Comparison of ENCODE assay signal across 1 cellular context in the genomic region with DNA sequence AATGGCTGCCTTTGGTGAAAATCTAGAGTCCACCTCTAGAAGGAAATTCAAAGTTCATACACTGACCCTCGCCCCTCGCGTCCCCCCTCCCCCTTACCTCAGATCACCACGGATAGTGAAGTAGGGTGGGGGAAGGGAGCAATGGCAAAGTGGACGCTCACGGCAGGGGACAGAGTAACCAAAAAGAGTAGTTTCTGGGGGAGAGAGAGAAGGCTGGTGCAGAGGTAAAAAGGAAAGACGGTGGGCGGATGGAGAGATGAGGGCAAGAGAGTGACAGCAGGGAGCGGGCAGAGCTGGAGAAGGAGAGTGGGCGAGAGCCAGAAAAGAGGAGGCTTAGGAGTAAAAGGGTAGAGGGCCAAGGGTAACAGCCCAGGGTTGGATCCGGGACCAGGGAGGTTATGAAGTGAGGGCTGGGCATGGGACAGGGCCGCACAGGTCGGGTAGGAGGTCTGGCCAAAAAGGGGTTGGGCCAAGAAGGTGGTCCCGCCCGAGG.
TF ChIP-seq lines count a peak whose summit lies in the region.

No MANE protein-coding gene starts in this region.

TF ChIP-seq in GM12878, 131 proteins besides CTCF, POLR2A, EP300 and RAD21 (continued from another document):
- TF ChIP-seq, protein P1, sequence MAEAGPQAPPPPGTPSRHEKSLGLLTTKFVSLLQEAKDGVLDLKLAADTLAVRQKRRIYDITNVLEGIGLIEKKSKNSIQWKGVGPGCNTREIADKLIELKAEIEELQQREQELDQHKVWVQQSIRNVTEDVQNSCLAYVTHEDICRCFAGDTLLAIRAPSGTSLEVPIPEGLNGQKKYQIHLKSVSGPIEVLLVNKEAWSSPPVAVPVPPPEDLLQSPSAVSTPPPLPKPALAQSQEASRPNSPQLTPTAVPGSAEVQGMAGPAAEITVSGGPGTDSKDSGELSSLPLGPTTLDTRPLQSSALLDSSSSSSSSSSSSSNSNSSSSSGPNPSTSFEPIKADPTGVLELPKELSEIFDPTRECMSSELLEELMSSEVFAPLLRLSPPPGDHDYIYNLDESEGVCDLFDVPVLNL (IDR thresholded peaks at IDR 0.05; ENCODE audit: low read depth, low read length) = no peak
- TF ChIP-seq LARP7 (IDR thresholded peaks at IDR 0.05) (peak; percentile 57), ZZZ3 (IDR thresholded peaks at IDR 0.05; ENCODE audit: control insufficient read depth, insufficient read length, low read depth) (no peak), RB1 (IDR thresholded peaks at IDR 0.05; ENCODE audit: borderline replicate concordance) (0 out of 2 replicates have a peak, but pooled peaks have one; percentile 38), MEF2A (IDR thresholded peaks at IDR 0.05; ENCODE audit: insufficient read depth, low read depth, low read length) (no peak), ASH2L (IDR thresholded peaks at IDR 0.05; ENCODE audit: borderline replicate concordance, low read depth) (no peak), NRF1 (conservative IDR thresholded peaks at IDR 0.05; ENCODE audit: low read depth, low read length) (no peak), JUNB (IDR thresholded peaks at IDR 0.05) (no peak), ETV6 (conservative IDR thresholded peaks at IDR 0.05 in 1 of 2, IDR thresholded peaks at IDR 0.05 in 1 of 2; ENCODE audit: borderline replicate concordance in 1 of 2, low read depth in 1 of 2) (no peak), NBN (IDR thresholded peaks at IDR 0.05) (peak; percentile 43; the same call in 1 of the 2 replicates), GATAD2B (conservative IDR thresholded peaks at IDR 0.05; ENCODE audit: low read depth) (0 out of 2 replicates have a peak, but pooled peaks have one; percentile 42)
- TF ChIP-seq, protein P2, sequence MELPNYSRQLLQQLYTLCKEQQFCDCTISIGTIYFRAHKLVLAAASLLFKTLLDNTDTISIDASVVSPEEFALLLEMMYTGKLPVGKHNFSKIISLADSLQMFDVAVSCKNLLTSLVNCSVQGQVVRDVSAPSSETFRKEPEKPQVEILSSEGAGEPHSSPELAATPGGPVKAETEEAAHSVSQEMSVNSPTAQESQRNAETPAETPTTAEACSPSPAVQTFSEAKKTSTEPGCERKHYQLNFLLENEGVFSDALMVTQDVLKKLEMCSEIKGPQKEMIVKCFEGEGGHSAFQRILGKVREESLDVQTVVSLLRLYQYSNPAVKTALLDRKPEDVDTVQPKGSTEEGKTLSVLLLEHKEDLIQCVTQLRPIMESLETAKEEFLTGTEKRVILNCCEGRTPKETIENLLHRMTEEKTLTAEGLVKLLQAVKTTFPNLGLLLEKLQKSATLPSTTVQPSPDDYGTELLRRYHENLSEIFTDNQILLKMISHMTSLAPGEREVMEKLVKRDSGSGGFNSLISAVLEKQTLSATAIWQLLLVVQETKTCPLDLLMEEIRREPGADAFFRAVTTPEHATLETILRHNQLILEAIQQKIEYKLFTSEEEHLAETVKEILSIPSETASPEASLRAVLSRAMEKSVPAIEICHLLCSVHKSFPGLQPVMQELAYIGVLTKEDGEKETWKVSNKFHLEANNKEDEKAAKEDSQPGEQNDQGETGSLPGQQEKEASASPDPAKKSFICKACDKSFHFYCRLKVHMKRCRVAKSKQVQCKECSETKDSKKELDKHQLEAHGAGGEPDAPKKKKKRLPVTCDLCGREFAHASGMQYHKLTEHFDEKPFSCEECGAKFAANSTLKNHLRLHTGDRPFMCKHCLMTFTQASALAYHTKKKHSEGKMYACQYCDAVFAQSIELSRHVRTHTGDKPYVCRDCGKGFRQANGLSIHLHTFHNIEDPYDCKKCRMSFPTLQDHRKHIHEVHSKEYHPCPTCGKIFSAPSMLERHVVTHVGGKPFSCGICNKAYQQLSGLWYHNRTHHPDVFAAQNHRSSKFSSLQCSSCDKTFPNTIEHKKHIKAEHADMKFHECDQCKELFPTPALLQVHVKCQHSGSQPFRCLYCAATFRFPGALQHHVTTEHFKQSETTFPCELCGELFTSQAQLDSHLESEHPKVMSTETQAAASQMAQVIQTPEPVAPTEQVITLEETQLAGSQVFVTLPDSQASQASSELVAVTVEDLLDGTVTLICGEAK (IDR thresholded peaks at IDR 0.05; ENCODE audit: borderline replicate concordance) = no peak
- TF ChIP-seq, protein P3, sequence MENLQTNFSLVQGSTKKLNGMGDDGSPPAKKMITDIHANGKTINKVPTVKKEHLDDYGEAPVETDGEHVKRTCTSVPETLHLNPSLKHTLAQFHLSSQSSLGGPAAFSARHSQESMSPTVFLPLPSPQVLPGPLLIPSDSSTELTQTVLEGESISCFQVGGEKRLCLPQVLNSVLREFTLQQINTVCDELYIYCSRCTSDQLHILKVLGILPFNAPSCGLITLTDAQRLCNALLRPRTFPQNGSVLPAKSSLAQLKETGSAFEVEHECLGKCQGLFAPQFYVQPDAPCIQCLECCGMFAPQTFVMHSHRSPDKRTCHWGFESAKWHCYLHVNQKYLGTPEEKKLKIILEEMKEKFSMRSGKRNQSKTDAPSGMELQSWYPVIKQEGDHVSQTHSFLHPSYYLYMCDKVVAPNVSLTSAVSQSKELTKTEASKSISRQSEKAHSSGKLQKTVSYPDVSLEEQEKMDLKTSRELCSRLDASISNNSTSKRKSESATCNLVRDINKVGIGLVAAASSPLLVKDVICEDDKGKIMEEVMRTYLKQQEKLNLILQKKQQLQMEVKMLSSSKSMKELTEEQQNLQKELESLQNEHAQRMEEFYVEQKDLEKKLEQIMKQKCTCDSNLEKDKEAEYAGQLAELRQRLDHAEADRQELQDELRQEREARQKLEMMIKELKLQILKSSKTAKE (IDR thresholded peaks at IDR 0.05; ENCODE audit: low read depth, poor library complexity, severe bottlenecking) = no peak
- TF ChIP-seq, protein P4, sequence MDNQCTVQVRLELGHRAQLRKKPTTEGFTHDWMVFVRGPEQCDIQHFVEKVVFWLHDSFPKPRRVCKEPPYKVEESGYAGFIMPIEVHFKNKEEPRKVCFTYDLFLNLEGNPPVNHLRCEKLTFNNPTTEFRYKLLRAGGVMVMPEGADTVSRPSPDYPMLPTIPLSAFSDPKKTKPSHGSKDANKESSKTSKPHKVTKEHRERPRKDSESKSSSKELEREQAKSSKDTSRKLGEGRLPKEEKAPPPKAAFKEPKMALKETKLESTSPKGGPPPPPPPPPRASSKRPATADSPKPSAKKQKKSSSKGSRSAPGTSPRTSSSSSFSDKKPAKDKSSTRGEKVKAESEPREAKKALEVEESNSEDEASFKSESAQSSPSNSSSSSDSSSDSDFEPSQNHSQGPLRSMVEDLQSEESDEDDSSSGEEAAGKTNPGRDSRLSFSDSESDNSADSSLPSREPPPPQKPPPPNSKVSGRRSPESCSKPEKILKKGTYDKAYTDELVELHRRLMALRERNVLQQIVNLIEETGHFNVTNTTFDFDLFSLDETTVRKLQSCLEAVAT (IDR thresholded peaks at IDR 0.05) = 0 out of 2 replicates have a peak, but pooled peaks have one; percentile 45
